In the genomic region with DNA sequence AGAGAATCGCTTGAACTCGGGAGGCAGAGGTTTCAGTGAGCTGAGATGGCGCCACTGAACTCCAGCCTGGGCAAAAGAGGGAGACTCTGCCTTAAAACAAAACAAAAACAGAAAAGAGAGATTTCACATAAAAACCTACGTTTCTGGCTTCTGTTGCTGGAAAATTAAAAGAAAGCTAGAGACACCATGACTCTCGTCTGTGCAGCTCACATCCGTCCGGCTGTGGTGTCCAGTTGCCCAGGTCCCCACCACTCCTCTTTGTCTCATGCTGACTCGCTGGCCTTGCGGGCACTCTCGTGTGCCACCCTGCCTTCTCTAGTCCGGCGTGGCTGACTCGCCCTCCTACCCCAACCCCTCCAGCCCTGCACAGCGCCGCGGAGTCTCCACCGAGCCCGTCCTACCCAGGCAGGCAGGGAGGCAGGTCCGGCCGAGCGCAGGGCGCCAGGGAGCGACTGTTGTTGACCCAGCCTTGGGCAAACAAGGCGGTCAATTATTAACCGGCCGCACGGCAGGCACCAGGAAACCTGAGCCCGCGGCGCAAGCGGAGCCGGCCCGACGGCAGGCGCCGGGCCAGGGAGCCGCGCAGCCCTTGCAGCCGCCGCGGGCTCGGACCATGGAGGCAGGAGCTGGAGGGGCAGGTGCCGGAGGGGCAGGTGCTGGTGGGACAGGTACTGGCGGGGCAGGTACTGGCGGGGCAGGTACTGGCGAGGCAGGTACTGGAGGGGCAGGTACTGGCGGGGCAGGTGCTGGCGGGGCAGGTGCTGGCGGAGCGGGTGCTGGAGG, we compare ENCODE assay signal across 11 cellular contexts. TPM values are rescaled to one million over a fixed set of nuclear protein-coding genes. Genes with fewer than 3 reads are reported as not detected.
DNase-seq lines count a peak whose midpoint lies in the region; ATAC-seq, FAIRE-seq and TF ChIP-seq lines count a peak whose summit lies in the region.
"Had no signal": no experiment of that assay in that cellular context is flagged by ENCODE, and none has a peak within 500 bp of the region (broad histone marks: within the 10 kb centered on the region; RNA-seq: fewer than 3 reads in every experiment).

A gene (plus strand): TSS at position 521 of the 783 bp plus-strand sequence. CDS start 93 bp downstream, at position 614.

- H3K9ac ChIP-seq in mammary epithelial cell (ENCODE audit: insufficient read depth, low read length) (no peak within 1 kb of the TSS), kidney (ENCODE audit: low read length in 2 of 2) (no peak within 1 kb of the TSS)

- dilution Hi-C loops in mammary epithelial cell (cut with HindIII; ENCODE audit: low sequenced_read_pairs) = no loop called here

- no peak for TF ChIP-seq POLR2A in thyroid gland (IDR thresholded peaks at IDR 0.05)

- ATAC-seq in GM18873 (IDR thresholded peaks at IDR 0.05; ENCODE audit: low FRiP score, unreplicated experiment) (no peak), HG03520 (IDR thresholded peaks at IDR 0.05; ENCODE audit: unreplicated experiment) (no peak)

- TF ChIP-seq CTCF in mammary epithelial cell (conservative IDR thresholded peaks at IDR 0.05 in 1 of 2, IDR thresholded peaks at IDR 0.05 in 1 of 2; ENCODE audit: extremely low read depth in 1 of 2, insufficient read depth in 1 of 2, low read depth in 1 of 2, low read length in 2 of 2) (no peak), VCaP (conservative IDR thresholded peaks at IDR 0.05) (no peak), kidney (IDR thresholded peaks at IDR 0.05; ENCODE audit: borderline replicate concordance, extremely low read depth, insufficient read depth) (no peak), thyroid gland (IDR thresholded peaks at IDR 0.05) (no peak)

- H2AFZ ChIP-seq in mammary epithelial cell (ENCODE audit: low read depth, low read length) = no peak within 1 kb of the TSS

- FAIRE-seq in kidney (lab: Jason Lieb, UNC) = no peak

- H3K27ac ChIP-seq in mammary epithelial cell (ENCODE audit: insufficient read depth, low read depth, low read length) (no peak within 1 kb of the TSS), VCaP (peak within 1 kb of the TSS; percentile 97), kidney (ENCODE audit: low read depth in 2 of 2, low read length in 2 of 2) (peak within 1 kb of the TSS in 1 of 2 donors; percentile 9), thyroid gland (no peak within 1 kb of the TSS)

- H3K4me1 ChIP-seq in mammary epithelial cell (ENCODE audit: insufficient read depth, low read length) (no peaks in the 10 kb centered on the region), kidney (ENCODE audit: control insufficient read depth in 1 of 2, insufficient read depth in 1 of 2, low read depth in 1 of 2, low read length in 2 of 2) (peaks cover 0 to 2% of the 10 kb centered on the region in 2 donors), thyroid gland (peaks cover 11 to 21% of the 10 kb centered on the region in 2 donors)

- peaks cover 23% of the 10 kb centered on the region for H3K27me3 ChIP-seq in mammary epithelial cell (ENCODE audit: insufficient read depth, low read length)
- peaks cover 16% of the 10 kb centered on the region for H3K27me3 ChIP-seq in thyroid gland

- 19% methylated on average over 24 of the region's 50 CpGs for WGBS in mammary epithelial cell (ENCODE audit: low coverage, missing lambda C conversion rate)
- WGBS in thyroid gland, 2 donors = 26 to 32% methylated on average over 22 to 36 of the region's 50 CpGs

- no peaks in the 10 kb centered on the region for H3K36me3 ChIP-seq in mammary epithelial cell (ENCODE audit: insufficient read depth, low read length)
- no peaks in the 10 kb centered on the region for H3K36me3 ChIP-seq in kidney (ENCODE audit: control insufficient read depth in 1 of 2, insufficient read depth in 2 of 2, low read length in 2 of 2)
- H3K36me3 ChIP-seq in thyroid gland = no peaks in the 10 kb centered on the region

- H3K9me3 ChIP-seq in mammary epithelial cell (replicated peaks; ENCODE audit: insufficient read depth, low read length) (peaks cover 2% of the 10 kb centered on the region), kidney (ENCODE audit: control insufficient read depth in 1 of 2, low read length in 2 of 2) (peaks cover 0 to 8% of the 10 kb centered on the region in 2 donors), thyroid gland (no peaks in the 10 kb centered on the region)

- peak; percentile 92 to 95 for DNase-seq in T47D (ENCODE audit: low read depth in 1 of 2, low spot score in 1 of 2)
- DNase-seq in mammary epithelial cell = no peak
- DNase-seq in kidney = peak; percentile 92
- DNase-seq in thyroid gland = peak; percentile 19 to 24
- no peak for DNase-seq in amniotic stem cell (lab: John Stamatoyannopoulos, UW)
- DNase-seq: activated CD4-positive, alpha-beta T cell treated with anti-CD3 and anti-CD28 coated beads for 48 hours; stimulated activated CD4-positive, alpha-beta T cell treated with anti-CD3 and anti-CD28 coated beads, Interleukin-4, amount 100 ng/mL, for 24 hours had no signal

- H3K4me2 ChIP-seq in mammary epithelial cell (ENCODE audit: insufficient read depth, low read depth, low read length) = no peak within 1 kb of the TSS

- CTCF ChIA-PET in mammary epithelial cell (lab: Charles Lee; ENCODE audit: low non-redundant PET) = no interaction called here

- no peaks in the 10 kb centered on the region for H4K20me1 ChIP-seq in mammary epithelial cell (ENCODE audit: insufficient read depth, low read length)

- H3K79me2 ChIP-seq in mammary epithelial cell (ENCODE audit: insufficient read depth, low read length) = no peaks in the 10 kb centered on the region

- intact Hi-C loops in mammary epithelial cell (cut with micrococcal nuclease) (no loop called here), kidney (cut with DNase I) (no loop called here), thyroid gland (cut with DNase I) (no loop called here)

- BruUV-seq in mammary epithelial cell (replicated peaks; lab: Mats Ljungman, UMichigan) = no TSS peak

- in situ Hi-C loops in T47D (cut with HindIII; ENCODE audit: low pct_unique_long_range_greater_than_20kb, low sequenced_read_pairs) (no loop called here), mammary epithelial cell (cut with MboI; ENCODE audit: low sequenced_read_pairs in 2 of 2) (no loop called here)

- H3K4me3 ChIP-seq in mammary epithelial cell (replicated peaks in 1 of 3; ENCODE audit: insufficient read depth in 1 of 3, low read depth in 2 of 3, low read length in 3 of 3) (no peak within 1 kb of the TSS), kidney (ENCODE audit: low read length in 2 of 2) (peak within 1 kb of the TSS; percentile 15 to 52), thyroid gland (replicated peaks in 1 of 3) (no peak within 1 kb of the TSS)

RNA-seq across cellular contexts. Expression of the gene that starts here (rescaled TPM):
- total RNA-seq in mammary epithelial cell (not detected), kidney (1.0 TPM), thyroid gland (not detected)
- polyA plus RNA-seq in mammary epithelial cell (not detected), kidney (ENCODE audit: insufficient read depth, low read depth, low replicate concordance) (not detected)
- polyA minus RNA-seq in mammary epithelial cell = not detected
- total RNA-seq: M059J had no signal

Comparison
In these comparisons a context has a peak if more than half of its experiments do, and no peak if none do; other contexts are left out.
1. DNase-seq: peak in T47D (2 of 2) and kidney (single experiment); none in mammary epithelial cell (single experiment) and amniotic stem cell (single experiment).
2. Peak in DNase-seq in thyroid gland; RNA of the gene not detected or under 1 TPM.
3. H3K4me3 ChIP-seq: peak in kidney (2 of 2); none in mammary epithelial cell (0 of 3) and thyroid gland (0 of 3).